Comparison of ENCODE assay signal across 1 cellular context in genomic region chr10:60101821-60102220, GRCh38.
TF ChIP-seq lines count a peak whose summit lies in the region.

No MANE protein-coding gene starts in this region.

TF ChIP-seq in GM23338, 12 proteins besides CTCF, POLR2A, EP300 and RAD21 (continued from another document):
- TF ChIP-seq ZNF462 (CRISPR knock-in tag; IDR thresholded peaks at IDR 0.05): no peak
- no peak for TF ChIP-seq ZNF114 (CRISPR knock-in tag; IDR thresholded peaks at IDR 0.05)
- no peak for TF ChIP-seq STAT1 (IDR thresholded peaks at IDR 0.05; ENCODE audit: unreplicated experiment)
- no peak for TF ChIP-seq EZH2phosphoT487 (IDR thresholded peaks at IDR 0.05; ENCODE audit: unreplicated experiment)
- TF ChIP-seq POLR2AphosphoS5 (IDR thresholded peaks at IDR 0.05; ENCODE audit: low read depth): no peak
- TF ChIP-seq JUNB (IDR thresholded peaks at IDR 0.05; ENCODE audit: unreplicated experiment): no peak
- no peak for TF ChIP-seq ETS1 (IDR thresholded peaks at IDR 0.05)
- TF ChIP-seq ZNF331 (CRISPR knock-in tag; IDR thresholded peaks at IDR 0.05; ENCODE audit: low read depth): no peak
- TF ChIP-seq CREB1 (CRISPR knock-in tag; IDR thresholded peaks at IDR 0.05; ENCODE audit: low read depth): no peak
- TF ChIP-seq, protein P1, sequence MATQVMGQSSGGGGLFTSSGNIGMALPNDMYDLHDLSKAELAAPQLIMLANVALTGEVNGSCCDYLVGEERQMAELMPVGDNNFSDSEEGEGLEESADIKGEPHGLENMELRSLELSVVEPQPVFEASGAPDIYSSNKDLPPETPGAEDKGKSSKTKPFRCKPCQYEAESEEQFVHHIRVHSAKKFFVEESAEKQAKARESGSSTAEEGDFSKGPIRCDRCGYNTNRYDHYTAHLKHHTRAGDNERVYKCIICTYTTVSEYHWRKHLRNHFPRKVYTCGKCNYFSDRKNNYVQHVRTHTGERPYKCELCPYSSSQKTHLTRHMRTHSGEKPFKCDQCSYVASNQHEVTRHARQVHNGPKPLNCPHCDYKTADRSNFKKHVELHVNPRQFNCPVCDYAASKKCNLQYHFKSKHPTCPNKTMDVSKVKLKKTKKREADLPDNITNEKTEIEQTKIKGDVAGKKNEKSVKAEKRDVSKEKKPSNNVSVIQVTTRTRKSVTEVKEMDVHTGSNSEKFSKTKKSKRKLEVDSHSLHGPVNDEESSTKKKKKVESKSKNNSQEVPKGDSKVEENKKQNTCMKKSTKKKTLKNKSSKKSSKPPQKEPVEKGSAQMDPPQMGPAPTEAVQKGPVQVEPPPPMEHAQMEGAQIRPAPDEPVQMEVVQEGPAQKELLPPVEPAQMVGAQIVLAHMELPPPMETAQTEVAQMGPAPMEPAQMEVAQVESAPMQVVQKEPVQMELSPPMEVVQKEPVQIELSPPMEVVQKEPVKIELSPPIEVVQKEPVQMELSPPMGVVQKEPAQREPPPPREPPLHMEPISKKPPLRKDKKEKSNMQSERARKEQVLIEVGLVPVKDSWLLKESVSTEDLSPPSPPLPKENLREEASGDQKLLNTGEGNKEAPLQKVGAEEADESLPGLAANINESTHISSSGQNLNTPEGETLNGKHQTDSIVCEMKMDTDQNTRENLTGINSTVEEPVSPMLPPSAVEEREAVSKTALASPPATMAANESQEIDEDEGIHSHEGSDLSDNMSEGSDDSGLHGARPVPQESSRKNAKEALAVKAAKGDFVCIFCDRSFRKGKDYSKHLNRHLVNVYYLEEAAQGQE (IDR thresholded peaks at IDR 0.05; ENCODE audit: unreplicated experiment): no peak
- TF ChIP-seq EZH2 (IDR thresholded peaks at IDR 0.05; ENCODE audit: low read depth, unreplicated experiment): no peak
